23 cellular contexts compared by ENCODE assay signal in genomic region chr13:62250501-62251175, GRCh38.
DNase-seq lines count a peak whose midpoint lies in the region; TF ChIP-seq lines count a peak whose summit lies in the region.
"Had no signal": no experiment of that assay in that cellular context is flagged by ENCODE, and none has a peak within 500 bp of the region (broad histone marks: within the 10 kb centered on the region; RNA-seq: fewer than 3 reads in every experiment).

No MANE protein-coding gene starts in this region.

- H3K4me3 ChIP-seq in NB4 (ENCODE audit: low read depth, low read length) (no peak overlapping the region), SK-N-MC (peak overlapping the region; percentile 31; the same call in 1 of the 2 replicates)
- H3K4me3 ChIP-seq: A549, BLaER1 had no signal

- H3K9me3 ChIP-seq in SK-N-MC (ENCODE audit: low read depth, low read length) = no peaks in the 10 kb centered on the region
- H3K9me3 ChIP-seq: A549 had no signal

- DNase-seq in DMS114 treated with DMSO at 0.1 percent for 48 hours (lab: John Stamatoyannopoulos, UW; ENCODE audit: unreplicated experiment) (peak; percentile 36), NB4 (ENCODE audit: low read depth) (peak; percentile 4), SK-N-MC (ENCODE audit: low read depth, low spot score) (peak; percentile 39), foreskin melanocyte (peak; percentile 76), CD1c-positive myeloid dendritic cell (ENCODE audit: extremely low spot score) (no peak), dermis blood vessel endothelial cell (no peak), HPDE6-E6E7 (ENCODE audit: extremely low spot score) (no peak), iPS-NIHi11 (ENCODE audit: low spot score) (no peak)
- DNase-seq: activated CD8-positive, alpha-beta T cell treated with anti-CD3 and anti-CD28 coated beads, Interleukin-2, amount 10 ng/mL, durations not matched to agents 7 days and 5 days; activated naive CD4-positive, alpha-beta T cell treated with anti-CD3 and anti-CD28 coated beads, Interleukin-2, amount 50 U/mL, for 16 hours; activated T-cell treated with anti-CD3 and anti-CD28 coated beads, Interleukin-2, amount 50 U/mL, for 72 hours; Calu3; H7; MM.1S; NCI-H187 treated with DMSO at 0.1 percent for 48 hours; NCI-H446 treated with DMSO at 0.1 percent for 48 hours; Right ventricle myocardium superior; stimulated activated CD4-positive, alpha-beta T cell treated with anti-CD3 and anti-CD28 coated beads, Interleukin-12 subunit alpha, Interleukin-12 subunit beta, amount 100 ng/mL, for 4 hours; substantia nigra; T-helper 17 cell had no signal

- peak overlapping the region; percentile 26; the same call in 1 of the 2 replicates for H3K27ac ChIP-seq in SK-N-MC
- H3K27ac ChIP-seq: A549, BLaER1, foreskin keratinocyte had no signal

- no peak for TF ChIP-seq POLR2A in NB4 (IDR thresholded peaks at IDR 0.05; ENCODE audit: extremely low read depth, insufficient read length)

- no peaks in the 10 kb centered on the region for H3K36me3 ChIP-seq in SK-N-MC (ENCODE audit: insufficient read depth, low read length)
- H3K36me3 ChIP-seq: BLaER1 had no signal

- H3K9ac ChIP-seq in SK-N-MC (ENCODE audit: insufficient read length) = no peak overlapping the region
- H3K9ac ChIP-seq: BLaER1 had no signal

- TF ChIP-seq CTCF in NB4 (IDR thresholded peaks at IDR 0.05; ENCODE audit: low read depth, low read length) = no peak

Comparison
In these comparisons a context has a peak if more than half of its experiments do, and no peak if none do; other contexts are left out.
1. DNase-seq: peak in DMS114 treated with DMSO at 0.1 percent for 48 hours (single experiment), NB4 (single experiment), SK-N-MC (single experiment) and foreskin melanocyte (single experiment); none in CD1c-positive myeloid dendritic cell (single experiment), dermis blood vessel endothelial cell (single experiment), HPDE6-E6E7 (single experiment) and iPS-NIHi11 (single experiment).